8 cellular contexts compared by ENCODE assay signal in genomic region chr2:108533832-108534576, GRCh38. TPM values are rescaled to one million over a fixed set of nuclear protein-coding genes. Genes with fewer than 3 reads are reported as not detected.
DNase-seq lines count a peak whose midpoint lies in the region; ATAC-seq, FAIRE-seq and TF ChIP-seq lines count a peak whose summit lies in the region.

LIMS1 (plus strand) TSS chr2:108534470; CDS start chr2:108534563, 93 bp downstream.

- DNase-seq in C1 segment of cervical spinal cord (lab: John Stamatoyannopoulos, UW), result peak; percentile 25 to 95 (median 79)
- DNase-seq in GM19239 (ENCODE audit: insufficient read length, low spot score), result peak; percentile 90
- DNase-seq in NCI-H748 treated with DMSO at 0.1 percent for 48 hours (lab: John Stamatoyannopoulos, UW), result peak; percentile 23
- peak; percentile 88 to 89 for DNase-seq in activated CD4-positive, alpha-beta T cell treated with anti-CD3 and anti-CD28 coated beads, Interleukin-2, amount 50 U/mL, for 48 hours
- DNase-seq in dermis microvascular lymphatic vessel endothelial cell (ENCODE audit: low read depth in 2 of 2), result peak; percentile 63 to 92
- DNase-seq in lower leg skin (ENCODE audit: low spot score in 2 of 2), result peak; percentile 89 to 97
- peak; percentile 82 to 91 for DNase-seq in stimulated activated CD4-positive, alpha-beta T cell treated with anti-CD3 and anti-CD28 coated beads, Interleukin-4, amount 100 ng/mL, for 4 hours

- TF ChIP-seq CTCF in lower leg skin (IDR thresholded peaks at IDR 0.05), result no peak

- peak; percentile 84 for ATAC-seq in HG03442 (IDR thresholded peaks at IDR 0.05; ENCODE audit: unreplicated experiment)

- no peak for TF ChIP-seq POLR2A in lower leg skin (IDR thresholded peaks at IDR 0.05)

- intact Hi-C loops in lower leg skin (cut with DNase I; ENCODE audit: low total_unique reads), result loop anchor here (10.0 kb wide), 1 partner anchor 181 kb away; the partner anchor contains the start of gene RANBP2

- peak within 1 kb of the TSS; percentile 57 for H3K4me3 ChIP-seq in lower leg skin (ENCODE audit: low read depth, poor library complexity, severe bottlenecking)

- 0 to 2% methylated on average over 17 to 24 of the region's 85 CpGs for WGBS in lower leg skin, 2 donors

- peak; percentile 83 for FAIRE-seq in GM19239 (lab: Jason Lieb, UNC)

RNA-seq across cellular contexts. Expression of gene LIMS1, which starts in this region (rescaled TPM):
- total RNA-seq in dermis microvascular lymphatic vessel endothelial cell (217 and 543 TPM in 2 replicates), lower leg skin (10 to 100 TPM; 43.6 to 89.3 (median 59.6) TPM)

Comparison
In these comparisons a context has a peak if more than half of its experiments do, and no peak if none do; other contexts are left out.
1. Peak in every context shown above with its lines: DNase-seq, ATAC-seq and H3K4me3 ChIP-seq.
2. DNase-seq: peak in every context shown above with its lines; median percentile 93 in lower leg skin; 90 in GM19239; 88 in activated CD4-positive, alpha-beta T cell treated with anti-CD3 and anti-CD28 coated beads, Interleukin-2, amount 50 U/mL, for 48 hours; 86 in stimulated activated CD4-positive, alpha-beta T cell treated with anti-CD3 and anti-CD28 coated beads, Interleukin-4, amount 100 ng/mL, for 4 hours; 79 in C1 segment of cervical spinal cord; 78 in dermis microvascular lymphatic vessel endothelial cell; 23 in NCI-H748 treated with DMSO at 0.1 percent for 48 hours.